1 cellular context compared by ENCODE assay signal in genomic region chr2:169221745-169222369, GRCh38.
A peak's percentile ranks its signal among the peaks of the same experiment; 100 is the strongest.
TF ChIP-seq lines count a peak whose summit lies in the region.

No MANE protein-coding gene starts in this region.

TF ChIP-seq in K562, 482 proteins besides CTCF, POLR2A, EP300 and RAD21 (continued from another document and continues in another):
- TF ChIP-seq RAD51 (IDR thresholded peaks at IDR 0.05; ENCODE audit: borderline replicate concordance, low read depth) (no peak), TBP (optimal IDR thresholded peaks at IDR 0.05; ENCODE audit: low read depth, low read length) (no peak), MLLT1 (IDR thresholded peaks at IDR 0.05) (0 out of 4 replicates have a peak, but pooled peaks of 1 of the 2 experiments have one; percentile 18), PTRF (tag; IDR thresholded peaks at IDR 0.05) (no peak), ZNF77 (CRISPR knock-in tag; IDR thresholded peaks at IDR 0.05) (no peak), ZBTB1 (CRISPR knock-in tag; IDR thresholded peaks at IDR 0.05; ENCODE audit: borderline replicate concordance, low read depth) (no peak), ZNF57 (CRISPR knock-in tag; IDR thresholded peaks at IDR 0.05) (no peak), ZNF583 (CRISPR knock-in tag; IDR thresholded peaks at IDR 0.05) (no peak), HDAC3 (IDR thresholded peaks at IDR 0.05; ENCODE audit: borderline replicate concordance, partially characterized antibody) (peak; percentile 21), ZBTB33 (CRISPR knock-in tag; IDR thresholded peaks at IDR 0.05) (no peak), ZNF518B (CRISPR knock-in tag; IDR thresholded peaks at IDR 0.05) (no peak), FOXA3 (CRISPR knock-in tag; conservative IDR thresholded peaks at IDR 0.05 in 1 of 2, IDR thresholded peaks at IDR 0.05 in 1 of 2) (no peak), TEAD1 (CRISPR knock-in tag; IDR thresholded peaks at IDR 0.05) (no peak; a peak in 1 of 4 replicates), KDM2B (CRISPR knock-in tag; IDR thresholded peaks at IDR 0.05) (no peak), SLC30A9 (CRISPR knock-in tag; IDR thresholded peaks at IDR 0.05) (no peak), ZNF589 (CRISPR knock-in tag; IDR thresholded peaks at IDR 0.05; ENCODE audit: low read depth) (no peak), ZNF408 (CRISPR knock-in tag; IDR thresholded peaks at IDR 0.05; ENCODE audit: low read depth) (no peak), CBX2 (IDR thresholded peaks at IDR 0.05; ENCODE audit: insufficient read depth, low read length, poor library complexity, severe bottlenecking) (no peak), HINFP (tag; conservative IDR thresholded peaks at IDR 0.05; ENCODE audit: low read depth) (0 out of 2 replicates have a peak, but pooled peaks have one; percentile 22), ZNF780A (CRISPR knock-in tag; IDR thresholded peaks at IDR 0.05) (no peak), E2F1 (CRISPR knock-in tag; IDR thresholded peaks at IDR 0.05) (no peak), KHSRP (IDR thresholded peaks at IDR 0.05) (no peak), ZNF717 (CRISPR knock-in tag; IDR thresholded peaks at IDR 0.05) (no peak), ZNF75A (CRISPR knock-in tag; IDR thresholded peaks at IDR 0.05) (no peak), ZNF586 (CRISPR knock-in tag; conservative IDR thresholded peaks at IDR 0.05) (no peak), SPI1 (IDR thresholded peaks at IDR 0.05; ENCODE audit: borderline replicate concordance, low read depth, low read length) (no peak), SNRNP70 (optimal IDR thresholded peaks at IDR 0.05; ENCODE audit: low read depth, low read length) (no peak), ZKSCAN3 (CRISPR knock-in tag; IDR thresholded peaks at IDR 0.05) (no peak), FOXK2 (conservative IDR thresholded peaks at IDR 0.05 in 1 of 2, IDR thresholded peaks at IDR 0.05 in 1 of 2; ENCODE audit: low read depth in 2 of 2) (peak in 1 of 2 experiments; percentile 13; a peak in 1 of 4 replicates), CHD1 (IDR thresholded peaks at IDR 0.05; ENCODE audit: low read length) (no peak), FOS (IDR thresholded peaks at IDR 0.05; ENCODE audit: extremely low read depth, insufficient read length) (no peak), NFYB (IDR thresholded peaks at IDR 0.05; ENCODE audit: extremely low read depth, insufficient read length) (no peak), STAT5A (IDR thresholded peaks at IDR 0.05; ENCODE audit: borderline replicate concordance, low read length) (no peak), ZNF311 (CRISPR knock-in tag; IDR thresholded peaks at IDR 0.05) (no peak), TFAP4 (CRISPR knock-in tag; IDR thresholded peaks at IDR 0.05; ENCODE audit: borderline replicate concordance) (no peak), CHAMP1 (IDR thresholded peaks at IDR 0.05) (0 out of 2 replicates have a peak, but pooled peaks have one; percentile 55), ZNF431 (CRISPR knock-in tag; IDR thresholded peaks at IDR 0.05) (no peak), NR2C2 (CRISPR knock-in tag; IDR thresholded peaks at IDR 0.05) (no peak), NR2C2 (tag; IDR thresholded peaks at IDR 0.05) (no peak), ZNF3 (CRISPR knock-in tag; IDR thresholded peaks at IDR 0.05) (no peak), RCOR1 (IDR thresholded peaks at IDR 0.05; ENCODE audit: borderline replicate concordance in 1 of 2, low read depth in 2 of 2, low read length in 2 of 2) (no peak), L3MBTL2 (IDR thresholded peaks at IDR 0.05) (no peak), ERF (CRISPR knock-in tag; IDR thresholded peaks at IDR 0.05) (no peak), SIX5 (IDR thresholded peaks at IDR 0.05; ENCODE audit: borderline replicate concordance in 1 of 2, insufficient read depth in 1 of 2, low read depth in 1 of 2, low read length in 2 of 2) (no peak)
